ENCODE assay signal across 12 cellular contexts in the genomic region with DNA sequence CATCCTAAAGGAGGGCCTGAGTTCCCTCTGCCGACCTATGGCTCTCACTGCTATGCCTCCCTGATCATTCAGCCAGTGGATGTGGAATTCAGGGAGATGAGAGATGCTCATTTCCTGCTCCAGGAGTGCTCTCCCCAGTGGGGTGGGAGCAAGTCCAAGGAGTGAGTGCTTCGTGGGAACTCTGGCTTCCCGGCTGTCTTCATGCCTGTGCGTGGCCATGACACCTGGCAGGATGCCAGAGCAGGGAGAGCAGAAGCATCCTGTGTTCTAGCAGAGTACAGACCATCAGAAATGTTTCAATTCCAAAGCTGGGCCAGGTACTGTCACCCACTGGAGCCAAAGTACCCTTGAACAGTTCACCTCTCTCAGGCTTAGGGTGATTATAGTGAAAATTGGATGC. TPM values are rescaled to one million over a fixed set of nuclear protein-coding genes. Genes with fewer than 3 reads are reported as not detected.
A peak's percentile ranks its signal among the peaks of the same experiment; 100 is the strongest.
DNase-seq lines count a peak whose midpoint lies in the region; ATAC-seq and TF ChIP-seq lines count a peak whose summit lies in the region.
"Had no signal": no experiment of that assay in that cellular context is flagged by ENCODE, and none has a peak within 500 bp of the region (broad histone marks: within the 10 kb centered on the region; RNA-seq: fewer than 3 reads in every experiment).

No MANE protein-coding gene starts in this region.

- intact Hi-C loops in body of pancreas (cut with DNase I) (no loop called here), left colon (cut with DNase I, micrococcal nuclease) (no loop called here)

- H3K4me3 Mint-ChIP-seq in HFFc6, result no peak overlapping the region
- H3K4me3 Mint-ChIP-seq: activated CD4-positive, alpha-beta T cell treated with anti-CD3 and anti-CD28 coated beads, Interleukin-2, amount 10 ng/mL, durations not matched to agents 24 days and 14 days had no signal

- ATAC-seq in body of pancreas (peak; percentile 22), left colon (peak; percentile 9)

- peak; percentile 37 for DNase-seq in COLO668 (lab: John Stamatoyannopoulos, UW; ENCODE audit: unreplicated experiment)
- DNase-seq in HFFc6, result no peak
- peak; percentile 23 to 52 (median 40) for DNase-seq in body of pancreas
- DNase-seq in left colon, result peak in 1 of 2 donors; percentile 55
- DNase-seq in middle frontal gyrus (ENCODE audit: extremely low spot score, low spot score), result no peak
- DNase-seq in activated CD4-positive, CD25-positive, alpha-beta regulatory T cell treated with anti-CD3 and anti-CD28 coated beads, Interleukin-2, amount 50 U/mL, for 72 hours, result no peak
- no peak for DNase-seq in smooth muscle cell (lab: John Stamatoyannopoulos, UW; ENCODE audit: unreplicated experiment)
- DNase-seq: activated CD4-positive, alpha-beta T cell treated with anti-CD3 and anti-CD28 coated beads, Interleukin-2, amount 10 ng/mL, durations not matched to agents 24 days and 14 days; activated effector memory CD4-positive, alpha-beta T cell treated with anti-CD3 and anti-CD28 coated beads, Interleukin-2, amount 50 U/mL, for 16 hours; NCI-H2107; uterus had no signal

- no peak overlapping the region for H2AFZ ChIP-seq in smooth muscle cell (ENCODE audit: low read depth)

- peaks cover 6% of the 10 kb centered on the region for H3K4me1 Mint-ChIP-seq in HFFc6 (ENCODE audit: low read depth)
- H3K4me1 Mint-ChIP-seq: activated CD4-positive, alpha-beta T cell treated with anti-CD3 and anti-CD28 coated beads, Interleukin-2, amount 10 ng/mL, durations not matched to agents 24 days and 14 days had no signal

- H3K27ac Mint-ChIP-seq in HFFc6, result peak overlapping the region; percentile 34; the same call in 1 of the 2 replicates
- H3K27ac Mint-ChIP-seq: activated CD4-positive, alpha-beta T cell treated with anti-CD3 and anti-CD28 coated beads, Interleukin-2, amount 10 ng/mL, durations not matched to agents 24 days and 14 days had no signal

- H3K27me3 Mint-ChIP-seq in HFFc6 (ENCODE audit: insufficient read depth), result peaks cover under 1% of the 10 kb centered on the region

- peaks cover 2% of the 10 kb centered on the region; the same call in 1 of the 2 replicates for H3K36me3 Mint-ChIP-seq in HFFc6 (ENCODE audit: low read depth)

- 21% methylated on average over 4 of the region's 4 CpGs for WGBS in body of pancreas, 2 donors
- 62% methylated on average over 4 of the region's 4 CpGs for WGBS in smooth muscle cell (ENCODE audit: low lambda C conversion rate)

- H3K4me2 ChIP-seq in smooth muscle cell, result no peak overlapping the region

- H4K20me1 ChIP-seq in smooth muscle cell (ENCODE audit: low read depth), result no peaks in the 10 kb centered on the region

- H3K4me3 ChIP-seq in body of pancreas (no peak overlapping the region), smooth muscle cell (no peak overlapping the region)
- H3K4me3 ChIP-seq: coronary artery, uterus had no signal

- no peaks in the 10 kb centered on the region for H3F3A ChIP-seq in smooth muscle cell (ENCODE audit: low read depth)

- TF ChIP-seq POLR2A in body of pancreas (IDR thresholded peaks at IDR 0.05), result no peak

- H3K27me3 ChIP-seq in body of pancreas, result no peaks in the 10 kb centered on the region
- H3K27me3 ChIP-seq in smooth muscle cell (ENCODE audit: low read depth), result no peaks in the 10 kb centered on the region
- H3K27me3 ChIP-seq: uterus had no signal

- H3K79me2 ChIP-seq in smooth muscle cell (ENCODE audit: low read depth), result no peaks in the 10 kb centered on the region

- H3K9ac ChIP-seq in smooth muscle cell (ENCODE audit: low read depth), result no peak overlapping the region

- H3K9me3 ChIP-seq in body of pancreas, result no peaks in the 10 kb centered on the region
- no peaks in the 10 kb centered on the region for H3K9me3 ChIP-seq in smooth muscle cell (replicated peaks; ENCODE audit: low read depth)
- H3K9me3 ChIP-seq: uterus had no signal

- TF ChIP-seq CTCF in HFFc6 (IDR thresholded peaks at IDR 0.05) (no peak), body of pancreas (IDR thresholded peaks at IDR 0.05) (no peak), smooth muscle cell (IDR thresholded peaks at IDR 0.05; ENCODE audit: borderline replicate concordance, insufficient read depth, poor library complexity, severe bottlenecking) (no peak)

- H3K36me3 ChIP-seq in body of pancreas (replicated peaks in 1 of 2; ENCODE audit: insufficient read depth in 1 of 2, low read depth in 2 of 2) (no peaks in the 10 kb centered on the region), smooth muscle cell (ENCODE audit: low read depth) (no peaks in the 10 kb centered on the region)
- H3K36me3 ChIP-seq: uterus had no signal

- H3K9me3 Mint-ChIP-seq in HFFc6, result no peaks in the 10 kb centered on the region
- H3K9me3 Mint-ChIP-seq: activated CD4-positive, alpha-beta T cell treated with anti-CD3 and anti-CD28 coated beads, Interleukin-2, amount 10 ng/mL, durations not matched to agents 24 days and 14 days had no signal

- H3K27ac ChIP-seq in body of pancreas (no peak overlapping the region), smooth muscle cell (ENCODE audit: low read depth) (no peak overlapping the region)
- H3K27ac ChIP-seq: coronary artery, uterus had no signal

- H3K4me1 ChIP-seq in body of pancreas, result peaks cover 5% of the 10 kb centered on the region
- H3K4me1 ChIP-seq in smooth muscle cell (ENCODE audit: low read depth), result no peaks in the 10 kb centered on the region
- H3K4me1 ChIP-seq: uterus had no signal

RNA-seq across cellular contexts. Expression of gene APH1B, which starts 45.1 kb away (rescaled TPM):
- total RNA-seq in HFFc6 (2021; fragmentation: NEBNext Ultra II Directional; extraction: Animal tissue kit (Norgen Biotek cat#: 25700)), result 10 to 100 TPM; 23.7 to 38.7 (median 33.6) TPM
- total RNA-seq in body of pancreas (10 to 100 TPM in 1 of 2 donors, 1 to 10 TPM in 1; 6.9 to 12.7 TPM), left colon (1 to 10 TPM; 6.1 to 9.1 TPM), smooth muscle cell (10.5 and 14.3 TPM in 2 replicates)
- 9.5 and 15.5 TPM in 2 replicates for polyA plus RNA-seq in smooth muscle cell

RNA-seq across cellular contexts. Expression of gene CA12, which starts 59.1 kb away (rescaled TPM):
- total RNA-seq in HFFc6 (2021; fragmentation: NEBNext Ultra II Directional; extraction: Animal tissue kit (Norgen Biotek cat#: 25700)), result 10 to 100 TPM in 4 of 6 experiments, 1 to 10 TPM in 2; 8.3 to 18.2 (median 15.8) TPM
- total RNA-seq in body of pancreas (10 to 100 TPM; 16.1 to 25.7 TPM), left colon (100 to 1,000 TPM; 255 to 397 TPM), smooth muscle cell (12.5 and 14.0 TPM in 2 replicates)
- polyA plus RNA-seq in smooth muscle cell, result 9.2 and 13.5 TPM in 2 replicates

Comparison
In these comparisons a context has a peak if more than half of its experiments do, and no peak if none do; other contexts are left out.
1. DNase-seq: peak in COLO668 (single experiment) and body of pancreas (4 of 4); none in HFFc6 (single experiment), middle frontal gyrus (single experiment), activated CD4-positive, CD25-positive, alpha-beta regulatory T cell treated with anti-CD3 and anti-CD28 coated beads, Interleukin-2, amount 50 U/mL, for 72 hours (single experiment) and smooth muscle cell (single experiment).
2. RNA of gene CA12, which starts 59.1 kb away (total RNA-seq): 255 to 397 TPM in left colon; 16.1 to 25.7 TPM in body of pancreas, 8.3 to 18.2 TPM in HFFc6 and 12.5 to 14.0 TPM in smooth muscle cell; every median in the first group is over 4 times any median in the second.